Comparison of ENCODE assay signal across 16 cellular contexts in genomic region chr3:47133641-47134040, GRCh38.
"Had no signal": no experiment of that assay in that cellular context is flagged by ENCODE, and none has a peak within 500 bp of the region (broad histone marks: within the 10 kb centered on the region; RNA-seq: fewer than 3 reads in every experiment).

No MANE protein-coding gene starts in this region.

- H3K4me3 Mint-ChIP-seq: activated CD8-positive, alpha-beta memory T cell treated with anti-CD3 and anti-CD28 coated beads, Interleukin-2, amount 10 ng/mL, durations not matched to agents 7 days and 5 days; nephron progenitor cell had no signal

- ATAC-seq: activated CD8-positive, alpha-beta memory T cell treated with anti-CD3 and anti-CD28 coated beads, Interleukin-2, amount 10 ng/mL, durations not matched to agents 7 days and 5 days; left cardiac atrium had no signal

- H3K27me3 Mint-ChIP-seq: activated CD8-positive, alpha-beta memory T cell treated with anti-CD3 and anti-CD28 coated beads, Interleukin-2, amount 10 ng/mL, durations not matched to agents 7 days and 5 days had no signal

- H3K27me3 ChIP-seq: esophagus squamous epithelium had no signal

- DNase-seq: activated CD4-positive, alpha-beta T cell treated with anti-CD3 and anti-CD28 coated beads for 1 hour; activated CD8-positive, alpha-beta memory T cell treated with anti-CD3 and anti-CD28 coated beads, Interleukin-2, amount 10 ng/mL, durations not matched to agents 7 days and 5 days; activated naive CD4-positive, alpha-beta T cell treated with Interleukin-2 at 50 U/mL for 16 hours; cerebellar nuclear complex; cortex of kidney; effector CD4-positive, alpha-beta T cell; esophagus squamous epithelium; left cardiac atrium; nephron progenitor cell; occipital lobe; stimulated activated naive CD4-positive, alpha-beta T cell; T-helper 1 cell; T1000 had no signal

- H3K4me3 ChIP-seq: esophagus squamous epithelium had no signal

- FAIRE-seq: bronchial epithelial cell had no signal

- H3K36me3 ChIP-seq: esophagus squamous epithelium had no signal

- H3K27ac ChIP-seq: esophagus squamous epithelium, VCaP had no signal

- H3K27ac Mint-ChIP-seq: activated CD8-positive, alpha-beta memory T cell treated with anti-CD3 and anti-CD28 coated beads, Interleukin-2, amount 10 ng/mL, durations not matched to agents 7 days and 5 days; activated T-helper 2 cell treated with anti-CD3 and anti-CD28 coated beads, Interferon-gamma antibody, Interleukin-2, Interleukin-4, amounts not matched to agents 10 μg/mL and 5 μg/mL and 100 μg/mL, durations not matched to agents 14 hours and 24 hours and 36 hours; nephron progenitor cell had no signal

- H3K9me3 Mint-ChIP-seq: activated T-helper 2 cell treated with anti-CD3 and anti-CD28 coated beads, Interferon-gamma antibody, Interleukin-2, Interleukin-4, amounts not matched to agents 10 μg/mL and 5 μg/mL and 100 μg/mL, durations not matched to agents 14 hours and 24 hours and 36 hours had no signal

- H3K9me3 ChIP-seq: esophagus squamous epithelium had no signal
